8 cellular contexts compared by ENCODE assay signal in genomic region chr11:102451693-102452460, GRCh38. TPM values are rescaled to one million over a fixed set of nuclear protein-coding genes. Genes with fewer than 3 reads are reported as not detected.
A peak's percentile ranks its signal among the peaks of the same experiment; 100 is the strongest.
DNase-seq lines count a peak whose midpoint lies in the region; ATAC-seq and TF ChIP-seq lines count a peak whose summit lies in the region.

No MANE protein-coding gene starts in this region.

- TF ChIP-seq CTCF in colonic mucosa (IDR thresholded peaks at IDR 0.05) (no peak), right lobe of liver (IDR thresholded peaks at IDR 0.05) (peak in 2 of 4 donors; percentile 24 to 29)

- TF ChIP-seq POLR2A in right lobe of liver (IDR thresholded peaks at IDR 0.05) = peak; percentile 66

- H3K27ac ChIP-seq in colonic mucosa (peak overlapping the region; percentile 94), right lobe of liver (peak overlapping the region; percentile 96 to 98 (median 98))

- H3K4me3 ChIP-seq in colonic mucosa (peak overlapping the region; percentile 69), right lobe of liver (peak overlapping the region; percentile 81 to 90 (median 83))

- H3K27me3 ChIP-seq in colonic mucosa (no peaks in the 10 kb centered on the region), right lobe of liver (no peaks in the 10 kb centered on the region)

- H3K36me3 ChIP-seq in colonic mucosa (no peaks in the 10 kb centered on the region), right lobe of liver (peaks cover 0 to 6% (median 0%) of the 10 kb centered on the region in 4 donors)

- DNase-seq in 8988T (peak; percentile 48), NCI-H2107 treated with DMSO at 0.1 percent for 48 hours (lab: John Stamatoyannopoulos, UW; ENCODE audit: unreplicated experiment) (peak; percentile 42), colonic mucosa (peak; percentile 85), right lobe of liver (peak; percentile 78 to 84 (median 81))
- peak; percentile 41 to 60 for DNase-seq in activated CD4-positive, alpha-beta T cell treated with anti-CD3 and anti-CD28 coated beads for 24 hours (ENCODE audit: low read depth in 2 of 2)
- peak; percentile 45 to 60 (median 54) for DNase-seq in stimulated activated CD4-positive, alpha-beta T cell treated with anti-CD3 and anti-CD28 coated beads, TNF-alpha, amount 100 ng/mL, for 1 hour (ENCODE audit: low read depth in 3 of 3, low spot score in 1 of 3)

- H3K9me3 ChIP-seq in colonic mucosa (no peaks in the 10 kb centered on the region), right lobe of liver (no peaks in the 10 kb centered on the region)

- WGBS in right lobe of liver (ENCODE audit: insufficient coverage, low coverage, low lambda C conversion rate, missing lambda C conversion rate) = 1% methylated on average over 36 of the region's 55 CpGs

- peak overlapping the region; percentile 84 to 93 for H3K9ac ChIP-seq in colonic mucosa (ENCODE audit: low read depth in 2 of 2, low read length in 2 of 2)

- ATAC-seq in GM18502 (IDR thresholded peaks at IDR 0.05; ENCODE audit: poor library complexity, unreplicated experiment) (peak; percentile 66), HG02973 (IDR thresholded peaks at IDR 0.05; ENCODE audit: unreplicated experiment) (peak; percentile 58), right lobe of liver (peak; percentile 52 to 71 (median 63))

- intact Hi-C loops in colonic mucosa (cut with DNase I) (no loop called here), right lobe of liver (cut with DNase I) (no loop called here)

- H3K4me1 ChIP-seq in colonic mucosa (no peaks in the 10 kb centered on the region), right lobe of liver (peaks cover 0 to 55% (median 18%) of the 10 kb centered on the region in 4 donors)

RNA-seq across cellular contexts. Expression of gene TMEM123, which starts 0.7 kb away (rescaled TPM):
- total RNA-seq in colonic mucosa = 100 to 1,000 TPM; 126 to 175 TPM
- 100 to 1,000 TPM; 173 to 557 (median 229) TPM for total RNA-seq in right lobe of liver

Comparison
In these comparisons a context has a peak if more than half of its experiments do, and no peak if none do; other contexts are left out.
1. Peak in every context shown above with its lines: DNase-seq, ATAC-seq, H3K4me3 ChIP-seq and H3K27ac ChIP-seq.